8 cellular contexts compared by ENCODE assay signal in the genomic region with DNA sequence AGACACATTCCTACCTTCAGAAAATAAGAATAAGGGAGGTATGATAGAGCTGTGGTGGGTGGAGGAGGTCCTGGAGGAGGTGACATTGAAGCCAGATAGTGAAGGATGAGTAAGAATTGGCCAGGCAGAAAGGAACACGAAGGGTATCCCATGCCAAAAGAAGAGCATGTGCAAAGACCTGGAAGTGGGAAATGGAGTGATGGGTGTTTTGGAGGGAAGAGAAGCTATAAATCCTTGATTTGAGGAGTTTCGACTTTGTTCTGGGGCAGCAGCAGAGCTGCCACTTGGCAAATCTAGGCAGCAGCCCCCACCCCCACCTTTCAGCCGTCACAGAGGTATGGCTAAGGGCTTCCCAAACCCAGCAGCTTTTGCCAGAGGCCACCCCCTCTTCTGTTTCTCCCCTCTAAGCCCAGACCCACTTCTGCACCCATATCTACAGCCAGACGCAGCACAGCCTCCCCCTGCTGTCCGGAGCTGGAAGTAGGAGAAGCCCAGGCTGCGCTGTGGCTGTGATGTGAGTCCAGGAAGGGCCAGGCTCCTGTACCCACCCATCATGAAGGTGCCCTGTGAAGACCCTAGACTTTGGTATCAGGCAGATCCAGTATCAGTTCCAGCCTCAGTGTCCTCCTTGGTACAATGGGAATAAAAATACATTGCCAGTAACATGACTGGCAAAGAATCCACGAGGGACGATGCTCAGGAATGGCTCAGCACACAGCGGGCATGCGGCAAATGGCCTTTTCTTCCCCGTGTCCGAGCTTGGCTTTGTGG.
DNase-seq lines count a peak whose midpoint lies in the region; ATAC-seq, FAIRE-seq and TF ChIP-seq lines count a peak whose summit lies in the region.

No MANE protein-coding gene starts in this region.

- H4K8ac ChIP-seq in trophoblast cell (ENCODE audit: low read depth, low read length): no peak overlapping the region

- peaks cover 52% of the 10 kb centered on the region for H3K27me3 ChIP-seq in AG04450 (ENCODE audit: control insufficient read depth, insufficient read depth, low read length)
- peaks cover 33% of the 10 kb centered on the region for H3K27me3 ChIP-seq in trophoblast cell (ENCODE audit: insufficient read depth, low read length)

- H3K4me3 Mint-ChIP-seq in activated T-cell treated with anti-CD3 and anti-CD28 coated beads, Interleukin-2, amount 50 U/mL, for 4 hours: no peak overlapping the region

- H3K14ac ChIP-seq in trophoblast cell (ENCODE audit: low read length): no peak overlapping the region

- DNase-seq in AG04450 (ENCODE audit: low read depth, low spot score) (peak; percentile 18), GM13977 (ENCODE audit: low spot score) (peak; percentile 83), NCI-H2196 (lab: John Stamatoyannopoulos, UW; ENCODE audit: unreplicated experiment) (peak; percentile 45), frontal cortex (ENCODE audit: low spot score in 2 of 2) (peak; percentile 64 to 77), trophoblast cell (peak; percentile 13 to 58), NCI-H187 (lab: John Stamatoyannopoulos, UW) (no peak)
- no peak for DNase-seq in activated T-cell treated with anti-CD3 and anti-CD28 coated beads, Interleukin-2, amount 50 U/mL, for 4 hours

- H3K9me3 Mint-ChIP-seq in activated T-cell treated with anti-CD3 and anti-CD28 coated beads, Interleukin-2, amount 50 U/mL, for 4 hours: no peaks in the 10 kb centered on the region

- no peak overlapping the region for H3K23ac ChIP-seq in trophoblast cell (ENCODE audit: low read length)

- no peak overlapping the region for H2BK12ac ChIP-seq in trophoblast cell (ENCODE audit: low read length)

- no peak overlapping the region for H2AK5ac ChIP-seq in trophoblast cell (ENCODE audit: low read length)

- CTCF ChIA-PET in AG04450 (lab: Charles Lee): interaction anchor here (0.6 to 3.5 kb wide), 7 partner anchors 10 to 880 kb away, joined by 3 to 51 read pairs (median 8); a partner anchor contains a TSS

- no peak overlapping the region for H2BK5ac ChIP-seq in trophoblast cell (ENCODE audit: low read depth, low read length, poor library complexity)

- WGBS in trophoblast cell (ENCODE audit: extremely low coverage, insufficient coverage, insufficient read length): no CpG with 5 or more reads among the region's 12 CpGs

- H3K9me3 ChIP-seq in AG04450 (ENCODE audit: control insufficient read depth, insufficient read depth, low read length) (no peaks in the 10 kb centered on the region), trophoblast cell (ENCODE audit: insufficient read depth, low read depth, low read length) (peaks cover 2% of the 10 kb centered on the region)

- H3K27ac ChIP-seq in AG04450 (ENCODE audit: low read depth, low read length) (no peak overlapping the region), trophoblast cell (ENCODE audit: low read depth, low read length) (no peak overlapping the region)

- H3K36me3 Mint-ChIP-seq in activated T-cell treated with anti-CD3 and anti-CD28 coated beads, Interleukin-2, amount 50 U/mL, for 4 hours (ENCODE audit: insufficient read depth): no peaks in the 10 kb centered on the region

- ATAC-seq in activated T-cell treated with anti-CD3 and anti-CD28 coated beads, Interleukin-2, amount 50 U/mL, for 4 hours: peak; percentile 52
- ATAC-seq in HG03460 (IDR thresholded peaks at IDR 0.05; ENCODE audit: unreplicated experiment): no peak

- no peaks in the 10 kb centered on the region for H3K36me3 ChIP-seq in trophoblast cell (ENCODE audit: control insufficient read depth in 1 of 2, insufficient read depth in 2 of 2, low read length in 2 of 2)

- H2AFZ ChIP-seq in trophoblast cell (ENCODE audit: insufficient read depth, low read length, poor library complexity): no peak overlapping the region

- H3K18ac ChIP-seq in trophoblast cell (ENCODE audit: low read length): no peak overlapping the region

- H3K4ac ChIP-seq in trophoblast cell (ENCODE audit: low read depth, low read length): no peak overlapping the region

- no peaks in the 10 kb centered on the region for H3K79me2 ChIP-seq in trophoblast cell (ENCODE audit: control insufficient read depth, insufficient read depth, low read length, poor library complexity)

- H3K4me3 ChIP-seq in AG04450 (ENCODE audit: low read depth, low read length): no peak overlapping the region
- H3K4me3 ChIP-seq in trophoblast cell (ENCODE audit: low read depth, low read length): no peak overlapping the region

- H3K27me3 Mint-ChIP-seq in activated T-cell treated with anti-CD3 and anti-CD28 coated beads, Interleukin-2, amount 50 U/mL, for 4 hours (ENCODE audit: low read depth): peaks cover 49% of the 10 kb centered on the region

- POLR2A ChIA-PET in AG04450 (lab: Yijun Ruan, JAX): no interaction called here

- peak; percentile 86 for TF ChIP-seq CTCF in AG04450 (IDR thresholded peaks at IDR 0.05; ENCODE audit: low read depth, low read length)
- TF ChIP-seq CTCF in GM13977 (IDR thresholded peaks at IDR 0.05; ENCODE audit: extremely low read depth, insufficient read depth, missing control alignments): peak; percentile 89

- FAIRE-seq in frontal cortex (lab: Jason Lieb, UNC): no peak

- peaks cover 8 to 10% of the 10 kb centered on the region in 2 experiments for H3K4me1 ChIP-seq in trophoblast cell (ENCODE audit: control insufficient read depth in 1 of 2, insufficient read depth in 2 of 2, low read length in 2 of 2)

- no peak overlapping the region for H4K12ac ChIP-seq in trophoblast cell (ENCODE audit: low read depth, low read length)

- H2BK120ac ChIP-seq in trophoblast cell (ENCODE audit: insufficient read depth, low read length, poor library complexity): no peak overlapping the region

- in situ Hi-C loops in GM13977 (cut with MboI; ENCODE audit: low pct_unique_long_range_greater_than_20kb, low sequenced_read_pairs, unreplicated experiment): loop anchor here (25.0 kb wide), 1 partner anchor 184 kb away; a partner anchor contains a TSS

- H3K4me1 Mint-ChIP-seq in activated T-cell treated with anti-CD3 and anti-CD28 coated beads, Interleukin-2, amount 50 U/mL, for 4 hours (ENCODE audit: low read depth): peaks cover 2% of the 10 kb centered on the region

- no peak overlapping the region for H3K4me2 ChIP-seq in trophoblast cell (ENCODE audit: low read length)

- H4K91ac ChIP-seq in trophoblast cell (ENCODE audit: low read depth, low read length): no peak overlapping the region

- no peaks in the 10 kb centered on the region for H3K79me1 ChIP-seq in trophoblast cell (ENCODE audit: low read length)

- no peak overlapping the region for H3K9ac ChIP-seq in trophoblast cell (ENCODE audit: low read length)

Comparison
In these comparisons a context has a peak if more than half of its experiments do, and no peak if none do; other contexts are left out.
1. DNase-seq: peak in AG04450 (single experiment), GM13977 (single experiment), NCI-H2196 (single experiment), frontal cortex (2 of 2) and trophoblast cell (2 of 2); none in activated T-cell treated with anti-CD3 and anti-CD28 coated beads, Interleukin-2, amount 50 U/mL, for 4 hours (single experiment) and NCI-H187 (0 of 2).